In the genomic region with DNA sequence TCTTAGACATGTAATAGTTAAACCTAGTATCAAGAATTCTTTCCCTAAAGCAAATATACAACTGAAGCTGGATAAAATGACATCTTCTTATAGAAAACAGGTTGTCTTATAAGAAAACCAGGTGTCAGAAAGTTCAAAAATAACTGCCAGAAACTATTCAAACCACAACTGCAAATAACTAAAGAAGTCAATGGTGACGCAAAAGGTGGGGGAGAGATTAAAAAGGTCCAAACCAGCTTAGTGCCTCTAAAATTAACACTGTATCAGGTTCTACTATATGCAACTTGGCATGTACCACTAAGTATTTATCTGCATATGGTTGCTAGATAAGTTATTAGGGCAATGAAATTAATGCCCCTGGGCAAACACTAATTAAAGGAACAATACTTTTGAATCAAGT, we compare ENCODE assay signal across 26 cellular contexts.
"Had no signal": no experiment of that assay in that cellular context is flagged by ENCODE, and none has a peak within 500 bp of the region (broad histone marks: within the 10 kb centered on the region; RNA-seq: fewer than 3 reads in every experiment).

No MANE protein-coding gene starts in this region.

- H3K9me3 ChIP-seq: breast epithelium, esophagus squamous epithelium, gastroesophageal sphincter, heart left ventricle, sigmoid colon, stomach, transverse colon had no signal

- H3K27ac ChIP-seq: breast epithelium, esophagus squamous epithelium, gastroesophageal sphincter, stomach, transverse colon, WERI-Rb-1 had no signal

- H3K4me3 ChIP-seq: breast epithelium, esophagus squamous epithelium, gastroesophageal sphincter, heart left ventricle, sigmoid colon, smooth muscle cell, stomach, transverse colon had no signal

- ATAC-seq: gastroesophageal sphincter; left cardiac atrium; natural killer cell treated with Interleukin-12 subunit alpha and Interleukin-12 subunit beta and Interleukin-15 and Interleukin-18, amount 100 ng/mL, for 72 hours; stimulated activated memory B cell treated with anti-CD40 and anti-IgM and Interleukin-4, amounts not matched to agents 10 μg/mL and 1 μg/mL and 100 μg/mL, for 72 hours had no signal

- H3K4me2 ChIP-seq: smooth muscle cell had no signal

- H3K27me3 Mint-ChIP-seq: activated CD4-positive, alpha-beta T cell treated with anti-CD3 and anti-CD28 coated beads, Interleukin-2, amount 10 ng/mL, durations not matched to agents 7 days and 5 days; activated naive CD8-positive, alpha-beta T cell treated with anti-CD3 and anti-CD28 coated beads for 36 hours; memory B cell; natural killer cell treated with Interleukin-12 subunit alpha and Interleukin-12 subunit beta and Interleukin-15 and Interleukin-18, amount 100 ng/mL, for 72 hours; progenitor cell of endocrine pancreas; stimulated activated memory B cell treated with anti-CD40 and anti-IgM and Interleukin-4, amounts not matched to agents 10 μg/mL and 1 μg/mL and 100 μg/mL, for 72 hours had no signal

- H3K9me3 Mint-ChIP-seq: activated CD4-positive, alpha-beta T cell treated with anti-CD3 and anti-CD28 coated beads, Interleukin-2, amount 10 ng/mL, durations not matched to agents 7 days and 5 days; activated naive CD8-positive, alpha-beta T cell treated with anti-CD3 and anti-CD28 coated beads for 36 hours; activated T-helper 2 cell treated with anti-CD3 and anti-CD28 coated beads, Interferon-gamma antibody, Interleukin-2, Interleukin-4, amounts not matched to agents 10 μg/mL and 5 μg/mL and 100 μg/mL, durations not matched to agents 14 hours and 24 hours and 36 hours; endodermal cell; memory B cell; natural killer cell treated with Interleukin-12 subunit alpha and Interleukin-12 subunit beta and Interleukin-15 and Interleukin-18, amount 100 ng/mL, for 72 hours; stimulated activated memory B cell treated with anti-CD40 and anti-IgM and Interleukin-4, amounts not matched to agents 10 μg/mL and 1 μg/mL and 100 μg/mL, for 72 hours had no signal

- H3K27me3 ChIP-seq: breast epithelium, esophagus squamous epithelium, gastroesophageal sphincter, heart left ventricle, sigmoid colon, stomach, transverse colon had no signal

- H3K4me1 ChIP-seq: breast epithelium had no signal

- H3K36me3 ChIP-seq: breast epithelium, gastroesophageal sphincter, sigmoid colon, stomach, transverse colon had no signal

- H3K27ac Mint-ChIP-seq: activated CD4-positive, alpha-beta T cell treated with anti-CD3 and anti-CD28 coated beads, Interleukin-2, amount 10 ng/mL, durations not matched to agents 7 days and 5 days; activated naive CD8-positive, alpha-beta T cell treated with anti-CD3 and anti-CD28 coated beads for 36 hours; activated T-helper 2 cell treated with anti-CD3 and anti-CD28 coated beads, Interferon-gamma antibody, Interleukin-2, Interleukin-4, amounts not matched to agents 10 μg/mL and 5 μg/mL and 100 μg/mL, durations not matched to agents 14 hours and 24 hours and 36 hours; endodermal cell; memory B cell; natural killer cell treated with Interleukin-12 subunit alpha and Interleukin-12 subunit beta and Interleukin-15 and Interleukin-18, amount 100 ng/mL, for 72 hours; progenitor cell of endocrine pancreas; stimulated activated memory B cell treated with anti-CD40 and anti-IgM and Interleukin-4, amounts not matched to agents 10 μg/mL and 1 μg/mL and 100 μg/mL, for 72 hours had no signal

- FAIRE-seq: TTC549, urothelium cell line had no signal

- H3K36me3 Mint-ChIP-seq: natural killer cell treated with Interleukin-12 subunit alpha and Interleukin-12 subunit beta and Interleukin-15 and Interleukin-18, amount 100 ng/mL, for 72 hours had no signal

- H3K4me3 Mint-ChIP-seq: activated CD4-positive, alpha-beta T cell treated with anti-CD3 and anti-CD28 coated beads, Interleukin-2, amount 10 ng/mL, durations not matched to agents 7 days and 5 days; activated naive CD8-positive, alpha-beta T cell treated with anti-CD3 and anti-CD28 coated beads for 36 hours; endodermal cell; memory B cell; natural killer cell treated with Interleukin-12 subunit alpha and Interleukin-12 subunit beta and Interleukin-15 and Interleukin-18, amount 100 ng/mL, for 72 hours; stimulated activated memory B cell treated with anti-CD40 and anti-IgM and Interleukin-4, amounts not matched to agents 10 μg/mL and 1 μg/mL and 100 μg/mL, for 72 hours had no signal

- DNase-seq: activated CD4-positive, alpha-beta T cell treated with anti-CD3 and anti-CD28 coated beads, Interleukin-2, amount 10 ng/mL, durations not matched to agents 7 days and 5 days; activated CD4-positive, CD25-positive, alpha-beta regulatory T cell treated with anti-CD3 and anti-CD28 coated beads, Interleukin-2, amount 50 U/mL, for 72 hours; activated naive CD4-positive, alpha-beta T cell treated with Interleukin-2 at 50 U/mL for 16 hours; activated naive CD8-positive, alpha-beta T cell treated with anti-CD3 and anti-CD28 coated beads for 36 hours; activated T-cell treated with anti-CD3 and anti-CD28 coated beads, Interleukin-2, amount 50 U/mL, for 1 hour; cortex of kidney; endodermal cell; esophagus squamous epithelium; heart left ventricle; left cardiac atrium; retina; sigmoid colon; stimulated activated CD4-positive, alpha-beta T cell treated with anti-CD3 and anti-CD28 coated beads, Interleukin-15, amount 100 ng/mL, for 24 hours; stomach; transverse colon; WERI-Rb-1 had no signal
